8 cellular contexts compared by ENCODE assay signal in genomic region chr6:53359088-53359842, GRCh38. TPM values are rescaled to one million over a fixed set of nuclear protein-coding genes. Genes with fewer than 3 reads are reported as not detected.
DNase-seq lines count a peak whose midpoint lies in the region; ATAC-seq and TF ChIP-seq lines count a peak whose summit lies in the region.

No MANE protein-coding gene starts in this region.

- H3K4me1 Mint-ChIP-seq in activated CD4-positive, alpha-beta memory T cell treated with anti-CD3 and anti-CD28 coated beads for 36 hours (ENCODE audit: low read depth), result peaks cover 39% of the 10 kb centered on the region

- peak in 33 of 56 donors; percentile 12 to 60 (median 26) for TF ChIP-seq CTCF in dorsolateral prefrontal cortex (IDR thresholded peaks at IDR 0.05 in 54 of 56, conservative IDR thresholded peaks at IDR 0.05 in 2 of 56; ENCODE audit: low read depth in 1 of 56, partially characterized antibody in 56 of 56)
- TF ChIP-seq CTCF in lower leg skin (IDR thresholded peaks at IDR 0.05), result peak in 1 of 3 donors; percentile 86

- peak overlapping the region; percentile 58 to 93 (median 79) for H3K4me3 ChIP-seq in dorsolateral prefrontal cortex
- H3K4me3 ChIP-seq in lower leg skin (ENCODE audit: low read depth, poor library complexity, severe bottlenecking), result peak overlapping the region; percentile 39

- DNase-seq in CD1c-positive myeloid dendritic cell (ENCODE audit: extremely low spot score) (peak; percentile 97), NCI-H748 treated with DMSO at 0.1 percent for 48 hours (lab: John Stamatoyannopoulos, UW) (peak; percentile 91), dorsolateral prefrontal cortex (peak; percentile 93 to 99 (median 96)), lower leg skin (ENCODE audit: low spot score in 2 of 2) (peak; percentile 89 to 97)
- peak; percentile 95 for DNase-seq in activated CD4-positive, alpha-beta memory T cell treated with anti-CD3 and anti-CD28 coated beads for 36 hours
- DNase-seq in stimulated activated CD4-positive, alpha-beta T cell treated with anti-CD3 and anti-CD28 coated beads, Interleukin-4, amount 100 ng/mL, for 24 hours, result peak; percentile 90

- no peak for TF ChIP-seq POLR2A in lower leg skin (IDR thresholded peaks at IDR 0.05)

- CTCF ChIA-PET in activated CD4-positive, alpha-beta memory T cell treated with anti-CD3 and anti-CD28 coated beads for 36 hours (lab: Charles Lee), result interaction anchor here (1.1 to 1.6 kb wide), 3 partner anchors 11 to 187 kb away, joined by 4 to 7 read pairs (median 7); partner anchors contain the start of gene ELOVL5

- H3K27me3 ChIP-seq in dorsolateral prefrontal cortex, result no peaks in the 10 kb centered on the region

- POLR2A ChIA-PET in activated CD4-positive, alpha-beta memory T cell treated with anti-CD3 and anti-CD28 coated beads for 36 hours (lab: Charles Lee), result interaction anchor here (0.6 to 2.1 kb wide), 10 partner anchors 10 to 119 kb away, joined by 3 to 42 read pairs (median 4); partner anchors contain the start of gene ELOVL5

- H3K27me3 Mint-ChIP-seq in activated CD4-positive, alpha-beta memory T cell treated with anti-CD3 and anti-CD28 coated beads for 36 hours, result no peaks in the 10 kb centered on the region

- no peaks in the 10 kb centered on the region for H3K9me3 Mint-ChIP-seq in activated CD4-positive, alpha-beta memory T cell treated with anti-CD3 and anti-CD28 coated beads for 36 hours

- no peaks in the 10 kb centered on the region for H3K36me3 Mint-ChIP-seq in activated CD4-positive, alpha-beta memory T cell treated with anti-CD3 and anti-CD28 coated beads for 36 hours

- intact Hi-C loops in activated CD4-positive, alpha-beta memory T cell treated with anti-CD3 and anti-CD28 coated beads for 36 hours (cut with micrococcal nuclease), result loop anchor here (1.0 to 5.0 kb wide), 4 partner anchors 10 to 292 kb away; partner anchors contain the start of gene FBXO9
- intact Hi-C loops in dorsolateral prefrontal cortex (cut with DNase I) (loop anchor here (1.0 to 10.0 kb wide), 5 partner anchors 10 to 187 kb away; no protein-coding TSS in a partner anchor), lower leg skin (cut with DNase I; ENCODE audit: low total_unique reads) (no loop called here)

- H3K4me3 Mint-ChIP-seq in activated CD4-positive, alpha-beta memory T cell treated with anti-CD3 and anti-CD28 coated beads for 36 hours, result peak overlapping the region; percentile 92

- peak overlapping the region; percentile 98 for H3K27ac Mint-ChIP-seq in activated CD4-positive, alpha-beta memory T cell treated with anti-CD3 and anti-CD28 coated beads for 36 hours

- WGBS in lower leg skin, 2 donors, result 0 to 1% methylated on average over 42 to 65 of the region's 74 CpGs

- ATAC-seq in GM19372 (IDR thresholded peaks at IDR 0.05; ENCODE audit: low read depth, unreplicated experiment) (peak; percentile 96), HG03520 (IDR thresholded peaks at IDR 0.05; ENCODE audit: unreplicated experiment) (peak; percentile 93)

- H3K27ac ChIP-seq in dorsolateral prefrontal cortex, result peak overlapping the region; percentile 89 to 100 (median 98)

RNA-seq across cellular contexts. Expression of gene ELOVL5, which starts 10.5 kb away (rescaled TPM):
- 100 to 1,000 TPM; 112 to 121 TPM for total RNA-seq in activated CD4-positive, alpha-beta memory T cell treated with anti-CD3 and anti-CD28 coated beads for 36 hours
- total RNA-seq in dorsolateral prefrontal cortex, result 100 to 1,000 TPM in 10 of 120 experiments, 10 to 100 TPM in 110; 39.4 to 153 (median 66.8) TPM
- total RNA-seq in lower leg skin, result 10 to 100 TPM; 20.7 to 45.0 (median 38.8) TPM

Comparison
In these comparisons a context has a peak if more than half of its experiments do, and no peak if none do; other contexts are left out.
1. Peak in every context shown above with its lines: DNase-seq, ATAC-seq, H3K4me3 ChIP-seq and H3K27ac ChIP-seq.